ENCODE assay signal across 13 cellular contexts in the genomic region with DNA sequence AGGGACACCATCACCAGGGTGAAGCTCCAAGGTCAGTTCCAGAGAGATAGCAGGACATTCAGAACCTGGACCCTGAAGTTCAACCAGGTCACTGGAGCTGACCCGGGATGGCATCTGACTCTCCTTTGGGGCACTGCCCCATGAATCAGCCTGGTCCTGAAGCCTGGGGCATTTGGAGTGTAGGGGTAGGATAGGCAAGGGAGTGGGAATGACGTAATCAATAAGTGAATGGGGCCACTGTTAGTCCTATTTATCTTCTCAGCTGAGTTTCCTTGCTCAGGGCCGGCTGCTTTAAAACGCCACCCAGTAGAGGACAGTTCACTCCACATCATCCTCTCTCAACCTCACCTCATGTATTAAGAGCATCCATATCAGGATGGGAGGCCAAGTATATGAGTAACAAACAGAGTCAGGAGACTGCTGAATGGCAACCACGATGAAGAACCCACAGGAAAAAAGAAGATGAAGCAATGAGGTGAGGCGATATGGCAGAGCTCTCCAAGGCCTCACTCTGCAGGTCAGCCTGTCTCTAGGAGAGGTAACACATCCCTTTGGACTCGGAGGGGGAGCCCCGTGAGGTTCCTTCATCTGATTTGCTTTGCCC. TPM values are rescaled to one million over a fixed set of nuclear protein-coding genes. Genes with fewer than 3 reads are reported as not detected.
"Had no signal": no experiment of that assay in that cellular context is flagged by ENCODE, and none has a peak within 500 bp of the region (broad histone marks: within the 10 kb centered on the region; RNA-seq: fewer than 3 reads in every experiment).

No MANE protein-coding gene starts in this region.

- ATAC-seq: activated naive CD8-positive, alpha-beta T cell treated with anti-CD3 and anti-CD28 coated beads, Interleukin-2, amount 50 U/mL, for 24 hours; gastrocnemius medialis; stimulated activated naive CD8-positive, alpha-beta T cell treated with anti-CD3 and anti-CD28 coated beads, Interleukin-15, Interleukin-2, amounts not matched to agents 100 U/mL and 50 U/mL, for 24 hours had no signal

- H3K9me3 ChIP-seq: gastrocnemius medialis, ovary, testis had no signal

- H3K4me1 ChIP-seq: testis had no signal

- H3K4me3 ChIP-seq: coronary artery, gastrocnemius medialis, ovary, testis had no signal

- H3K27me3 ChIP-seq: ovary, testis had no signal

- H3K36me3 ChIP-seq: gastrocnemius medialis, ovary had no signal

- H3K27ac ChIP-seq: coronary artery, gastrocnemius medialis, ovary, testis had no signal

- FAIRE-seq: kidney had no signal

- DNase-seq: activated CD4-positive, alpha-beta T cell treated with anti-CD3 and anti-CD28 coated beads for 1 hour; activated naive CD4-positive, alpha-beta T cell treated with Interleukin-2 at 50 U/mL for 16 hours; activated naive CD8-positive, alpha-beta T cell treated with anti-CD3 and anti-CD28 coated beads, Interleukin-2, amount 50 U/mL, for 24 hours; effector memory CD4-positive, alpha-beta T cell; gastrocnemius medialis; kidney; ovary; stimulated activated CD4-positive, alpha-beta T cell treated with anti-CD3 and anti-CD28 coated beads, Interleukin-4, amount 100 ng/mL, for 1 hour; stimulated activated CD8-positive, alpha-beta memory T cell treated with anti-CD3 and anti-CD28 coated beads, Interleukin-4, amount 100 ng/mL, for 48 hours; stimulated activated naive CD8-positive, alpha-beta T cell treated with anti-CD3 and anti-CD28 coated beads, Interleukin-15, Interleukin-2, amounts not matched to agents 100 U/mL and 50 U/mL, for 24 hours; testis had no signal

RNA-seq across cellular contexts. Expression of a gene that starts 1.8 kb away (rescaled TPM):
- total RNA-seq: cardiac septum had no signal
